In genomic region chr3:157353657-157354056, GRCh38 we compare ENCODE assay signal across 35 cellular contexts.
"Had no signal": no experiment of that assay in that cellular context is flagged by ENCODE, and none has a peak within 500 bp of the region (broad histone marks: within the 10 kb centered on the region; RNA-seq: fewer than 3 reads in every experiment).

No MANE protein-coding gene starts in this region.

- H3K36me3 ChIP-seq: MG63, Peyer's patch, SJSA1 had no signal

- H3K4me1 Mint-ChIP-seq: activated naive CD4-positive, alpha-beta T cell treated with anti-CD3 and anti-CD28 coated beads, Interleukin-2, amount 10 ng/mL, durations not matched to agents 7 days and 5 days; activated naive CD8-positive, alpha-beta T cell treated with anti-CD3 and anti-CD28 coated beads, Interleukin-2, amount 50 U/mL, for 24 hours had no signal

- H3K9ac ChIP-seq: SK-N-SH had no signal

- H3K27me3 ChIP-seq: MG63, Peyer's patch, SJSA1 had no signal

- H3K4me3 ChIP-seq: MG63, Peyer's patch, SJSA1 had no signal

- H3K9me3 ChIP-seq: MG63, Peyer's patch, SJSA1, SK-N-SH had no signal

- H3K36me3 Mint-ChIP-seq: activated CD4-positive, alpha-beta memory T cell treated with anti-CD3 and anti-CD28 coated beads for 36 hours; activated naive CD4-positive, alpha-beta T cell treated with anti-CD3 and anti-CD28 coated beads, Interleukin-2, amount 10 ng/mL, durations not matched to agents 7 days and 5 days; activated naive CD8-positive, alpha-beta T cell; WTC11 had no signal

- ATAC-seq: activated CD4-positive, CD25-positive, alpha-beta regulatory T cell treated with anti-CD3 and anti-CD28 coated beads, Interleukin-2, amount 50 U/mL, for 24 hours; activated naive CD8-positive, alpha-beta T cell treated with anti-CD3 and anti-CD28 coated beads, Interleukin-2, amount 50 U/mL, for 24 hours; activated T-cell treated with anti-CD3 and anti-CD28 coated beads, Interleukin-2, amount 50 U/mL, for 4 hours; PC-3 had no signal

- H3K27ac Mint-ChIP-seq: activated CD4-positive, alpha-beta memory T cell treated with anti-CD3 and anti-CD28 coated beads for 36 hours; activated naive CD4-positive, alpha-beta T cell treated with anti-CD3 and anti-CD28 coated beads, Interleukin-2, amount 10 ng/mL, durations not matched to agents 7 days and 5 days; activated naive CD8-positive, alpha-beta T cell; activated naive CD8-positive, alpha-beta T cell treated with anti-CD3 and anti-CD28 coated beads, Interleukin-2, amount 50 U/mL, for 24 hours; activated T-helper 1 cell treated with anti-CD3 and anti-CD28 coated beads, Interleukin-12 subunit alpha, Interleukin-12 subunit beta, Interleukin-2, Interleukin-4 antibody, amounts not matched to agents 30 ng/mL and 10 ng/mL and 1 ng/mL, durations not matched to agents 14 hours and 24 hours and 36 hours; T-helper 1 cell treated with Interleukin-12 subunit alpha and Interleukin-12 subunit beta and Interleukin-4 antibody, amounts not matched to agents 30 μg/mL and 1 μg/mL, for 36 hours; T-helper 2 cell treated with Interferon-gamma antibody and Interleukin-4, amounts not matched to agents 5 μg/mL and 100 μg/mL, for 36 hours; WTC11 had no signal

- H3K27ac ChIP-seq: Peyer's patch, SJSA1 had no signal

- H3K9me2 ChIP-seq: SK-N-SH had no signal

- H3K4me1 ChIP-seq: Peyer's patch had no signal

- DNase-seq: activated CD4-positive, alpha-beta memory T cell treated with anti-CD3 and anti-CD28 coated beads for 36 hours; activated CD4-positive, alpha-beta T cell treated with anti-CD3 and anti-CD28 coated beads for 4 hours; activated CD4-positive, alpha-beta T cell treated with anti-CD3 and anti-CD28 coated beads, Interleukin-2, amount 50 U/mL, for 1 hour; activated CD8-positive, alpha-beta memory T cell treated with anti-CD3 and anti-CD28 coated beads, Interleukin-2, amount 50 U/mL, for 4 hours; activated effector memory CD4-positive, alpha-beta T cell treated with Interleukin-2 at 50 U/mL for 16 hours; activated naive CD4-positive, alpha-beta T cell treated with anti-CD3 and anti-CD28 coated beads, Interleukin-2, amount 10 ng/mL, durations not matched to agents 7 days and 5 days; activated naive CD8-positive, alpha-beta T cell treated with anti-CD3 and anti-CD28 coated beads, Interleukin-2, amount 50 U/mL, for 24 hours; activated T-cell treated with anti-CD3 and anti-CD28 coated beads for 4 hours; activated T-cell treated with anti-CD3 and anti-CD28 coated beads, Interleukin-2, amount 50 U/mL, for 4 hours; amniotic stem cell; aorta; MG63; NCI-H1048; NCI-H1105 treated with DMSO at 0.1 percent for 48 hours; NCI-H1436; NCI-H1694; NCI-H1930; NCI-H2081 treated with DMSO at 0.1 percent for 48 hours; NCI-H345; NCI-H510A; NCI-H526; NCI-H748 treated with DMSO at 0.1 percent for 48 hours; NK-92 treated with Interleukin-12 subunit alpha and Interleukin-12 subunit beta, amount 100 ng/mL, for 24 hours; PC-3; Peyer's patch; RPMI8226; SHP77 treated with DMSO at 0.1 percent for 48 hours; SK-N-SH had no signal

- H3K4me3 Mint-ChIP-seq: activated CD4-positive, alpha-beta memory T cell treated with anti-CD3 and anti-CD28 coated beads for 36 hours; activated naive CD4-positive, alpha-beta T cell treated with anti-CD3 and anti-CD28 coated beads, Interleukin-2, amount 10 ng/mL, durations not matched to agents 7 days and 5 days; activated naive CD8-positive, alpha-beta T cell; activated naive CD8-positive, alpha-beta T cell treated with anti-CD3 and anti-CD28 coated beads, Interleukin-2, amount 50 U/mL, for 24 hours; activated T-cell treated with anti-CD3 and anti-CD28 coated beads, Interleukin-2, amount 50 U/mL, for 4 hours; activated T-helper 1 cell treated with anti-CD3 and anti-CD28 coated beads, Interleukin-12 subunit alpha, Interleukin-12 subunit beta, Interleukin-2, Interleukin-4 antibody, amounts not matched to agents 30 ng/mL and 10 ng/mL and 1 ng/mL, durations not matched to agents 14 hours and 24 hours and 36 hours; T-helper 1 cell treated with Interleukin-12 subunit alpha and Interleukin-12 subunit beta and Interleukin-4 antibody, amounts not matched to agents 30 μg/mL and 1 μg/mL, for 36 hours; T-helper 2 cell treated with Interferon-gamma antibody and Interleukin-4, amounts not matched to agents 5 μg/mL and 100 μg/mL, for 36 hours; WTC11 had no signal

- H3K27me3 Mint-ChIP-seq: activated naive CD4-positive, alpha-beta T cell treated with anti-CD3 and anti-CD28 coated beads, Interleukin-2, amount 10 ng/mL, durations not matched to agents 7 days and 5 days; activated naive CD8-positive, alpha-beta T cell; activated naive CD8-positive, alpha-beta T cell treated with anti-CD3 and anti-CD28 coated beads, Interleukin-2, amount 50 U/mL, for 24 hours had no signal

- H3K4me2 ChIP-seq: SK-N-SH had no signal

- H3K9me3 Mint-ChIP-seq: activated naive CD4-positive, alpha-beta T cell treated with anti-CD3 and anti-CD28 coated beads, Interleukin-2, amount 10 ng/mL, durations not matched to agents 7 days and 5 days; activated T-helper 1 cell treated with anti-CD3 and anti-CD28 coated beads, Interleukin-12 subunit alpha, Interleukin-12 subunit beta, Interleukin-2, Interleukin-4 antibody, amounts not matched to agents 30 ng/mL and 10 ng/mL and 1 ng/mL, durations not matched to agents 14 hours and 24 hours and 36 hours; T-helper 1 cell treated with Interleukin-12 subunit alpha and Interleukin-12 subunit beta and Interleukin-4 antibody, amounts not matched to agents 30 μg/mL and 1 μg/mL, for 36 hours; T-helper 2 cell treated with Interferon-gamma antibody and Interleukin-4, amounts not matched to agents 5 μg/mL and 100 μg/mL, for 36 hours; WTC11 had no signal
